ENCODE assay signal across 15 cellular contexts in the genomic region with DNA sequence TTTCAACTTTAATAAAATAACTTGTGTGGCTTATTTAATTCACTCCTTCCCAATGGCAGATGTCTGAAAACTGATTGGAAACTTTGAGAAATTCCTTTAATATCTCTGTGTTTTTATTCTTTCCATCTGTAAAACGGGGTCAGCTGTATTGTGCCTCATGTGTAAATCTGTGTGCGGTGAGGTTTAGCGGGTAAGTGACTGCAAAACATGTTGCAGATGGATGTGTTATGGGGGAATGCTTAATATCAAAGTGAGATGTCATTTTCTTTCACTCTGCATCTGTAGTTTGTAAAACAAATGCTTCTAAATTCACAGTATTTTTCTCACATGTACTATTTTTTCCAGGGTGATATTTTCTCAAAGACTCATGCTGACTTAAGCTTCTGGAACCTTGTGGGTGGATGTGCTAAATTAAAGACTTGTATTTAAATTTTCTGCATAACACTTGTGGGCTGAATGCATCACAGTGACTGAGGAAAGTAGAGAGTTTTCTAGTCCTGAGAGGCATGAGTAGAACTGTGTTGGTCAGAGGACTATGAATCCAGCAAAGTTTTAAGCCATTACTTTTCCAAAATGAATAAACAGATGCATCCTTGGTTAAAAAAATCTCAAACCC.
"Had no signal": no experiment of that assay in that cellular context is flagged by ENCODE, and none has a peak within 500 bp of the region (broad histone marks: within the 10 kb centered on the region; RNA-seq: fewer than 3 reads in every experiment).

No MANE protein-coding gene starts in this region.

- H3K9me3 ChIP-seq: neutrophil, upper lobe of right lung had no signal

- H3K27me3 ChIP-seq: cardiac muscle cell, neutrophil, upper lobe of right lung had no signal

- H3K27ac ChIP-seq: cardiac muscle cell, neutrophil, thoracic aorta, upper lobe of right lung had no signal

- H3K4me3 ChIP-seq: cardiac muscle cell, thoracic aorta, upper lobe of right lung had no signal

- DNase-seq: activated CD4-positive, alpha-beta T cell treated with anti-CD3 and anti-CD28 coated beads, Interleukin-2, amount 10 ng/mL, durations not matched to agents 7 days and 5 days; activated CD8-positive, alpha-beta memory T cell treated with anti-CD3 and anti-CD28 coated beads for 24 hours; activated naive CD4-positive, alpha-beta T cell treated with anti-CD3 and anti-CD28 coated beads, Interleukin-2, amount 10 ng/mL, durations not matched to agents 7 days and 5 days; foreskin fibroblast; glutamatergic neuron; left ventricle myocardium superior; mesenchymal stem cell; natural killer cell; stimulated activated CD4-positive, alpha-beta T cell treated with anti-CD3 and anti-CD28 coated beads, Interleukin-4, amount 100 ng/mL, for 1 hour; stimulated activated naive CD4-positive, alpha-beta T cell; T-helper 17 cell; upper lobe of right lung had no signal

- H3K36me3 ChIP-seq: cardiac muscle cell, neutrophil, thoracic aorta, upper lobe of right lung had no signal
